In the genomic region with DNA sequence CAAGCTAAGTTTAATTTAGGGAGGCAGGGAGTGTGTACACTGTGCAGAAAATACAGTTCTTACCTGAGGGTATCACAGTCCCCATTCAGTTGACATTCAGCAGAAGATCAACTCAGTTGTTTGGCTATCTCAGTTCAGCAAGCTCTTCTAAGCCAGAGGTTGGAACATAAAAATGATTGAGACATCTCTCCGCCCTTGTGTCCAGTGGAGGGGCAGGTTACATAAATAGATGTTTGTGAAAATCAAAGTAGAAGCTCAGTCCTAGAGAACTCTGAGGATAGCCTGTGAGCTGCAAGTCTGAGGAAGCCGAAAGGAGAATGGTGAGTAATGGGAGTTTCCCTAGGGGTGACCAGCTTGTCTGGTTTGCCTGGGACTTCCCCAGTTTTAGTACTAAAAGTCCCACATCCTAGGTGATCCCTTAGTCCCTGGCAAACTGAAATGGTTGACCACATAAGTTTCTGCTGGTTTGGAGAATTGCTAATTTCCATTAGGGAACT, we compare ENCODE assay signal across 8 cellular contexts.
A peak's percentile ranks its signal among the peaks of the same experiment; 100 is the strongest.
DNase-seq lines count a peak whose midpoint lies in the region; ATAC-seq lines count a peak whose summit lies in the region.

No MANE protein-coding gene starts in this region.

- peak overlapping the region in 2 of 4 donors; percentile 25 to 41 for H3K4me3 Mint-ChIP-seq in IgD-negative memory B cell

- H3K4me1 Mint-ChIP-seq in IgD-negative memory B cell, result peaks cover 17 to 25% (median 24%) of the 10 kb centered on the region in 3 donors

- ATAC-seq in GM18519 (IDR thresholded peaks at IDR 0.05; ENCODE audit: low FRiP score, unreplicated experiment) (peak; percentile 88), GM21717 (IDR thresholded peaks at IDR 0.05; ENCODE audit: unreplicated experiment) (peak; percentile 97)

- no peak overlapping the region for H3K23ac ChIP-seq in mesenchymal stem cell (ENCODE audit: low read length in 2 of 2)

- H2BK5ac ChIP-seq in mesenchymal stem cell (ENCODE audit: low read depth, low read length, poor library complexity, severe bottlenecking), result no peak overlapping the region

- peak; percentile 60 for DNase-seq in mesenchymal stem cell
- no peak for DNase-seq in putamen (ENCODE audit: low spot score)
- DNase-seq in NCI-H2107 treated with DMSO at 0.1 percent for 48 hours (lab: John Stamatoyannopoulos, UW; ENCODE audit: unreplicated experiment), result no peak
- no peak for DNase-seq in NCI-H446 treated with DMSO at 0.1 percent for 48 hours (lab: John Stamatoyannopoulos, UW)
- no peak for DNase-seq in NCI-H187 treated with DMSO at 0.1 percent for 48 hours (lab: John Stamatoyannopoulos, UW)

- no peak overlapping the region for H3K27ac ChIP-seq in mesenchymal stem cell (ENCODE audit: low read length, poor library complexity, severe bottlenecking)

- H3K79me1 ChIP-seq in mesenchymal stem cell (replicated peaks; ENCODE audit: low read length, poor library complexity, severe bottlenecking), result no peaks in the 10 kb centered on the region

- H2AK5ac ChIP-seq in mesenchymal stem cell (ENCODE audit: low read length, severe bottlenecking), result no peak overlapping the region

- H3K14ac ChIP-seq in mesenchymal stem cell (ENCODE audit: low read length in 2 of 2), result no peak overlapping the region

- peak overlapping the region; percentile 22 to 34 (median 33) for H3K27ac Mint-ChIP-seq in IgD-negative memory B cell

- H3K27me3 ChIP-seq in mesenchymal stem cell (ENCODE audit: control insufficient read depth in 1 of 2, insufficient read depth in 1 of 2, low read length in 2 of 2), result no peaks in the 10 kb centered on the region

- H3K9ac ChIP-seq in mesenchymal stem cell (ENCODE audit: low read length), result no peak overlapping the region

- H3K36me3 Mint-ChIP-seq in IgD-negative memory B cell, result peaks cover 1% of the 10 kb centered on the region

- H2BK15ac ChIP-seq in mesenchymal stem cell (ENCODE audit: low read depth, poor library complexity, severe bottlenecking), result no peak overlapping the region

- no peak overlapping the region for H4K91ac ChIP-seq in mesenchymal stem cell (ENCODE audit: low read length)

- H3K4ac ChIP-seq in mesenchymal stem cell (ENCODE audit: low read depth in 1 of 2, low read length in 2 of 2), result no peak overlapping the region

- WGBS in mesenchymal stem cell, result 82% methylated on average over 2 of the region's 2 CpGs

- H4K8ac ChIP-seq in mesenchymal stem cell (ENCODE audit: low read length), result no peak overlapping the region

- H2BK12ac ChIP-seq in mesenchymal stem cell (ENCODE audit: low read length in 2 of 2), result no peak overlapping the region

- H2AFZ ChIP-seq in mesenchymal stem cell (ENCODE audit: low read depth, low read length), result no peak overlapping the region

- H3K36me3 ChIP-seq in mesenchymal stem cell (ENCODE audit: control insufficient read depth in 1 of 2, insufficient read depth in 2 of 2, low read depth in 1 of 2, low read length in 2 of 2), result no peaks in the 10 kb centered on the region

- H3K9me3 Mint-ChIP-seq in IgD-negative memory B cell, result no peaks in the 10 kb centered on the region

- H3K4me2 ChIP-seq in mesenchymal stem cell (ENCODE audit: low read length, poor library complexity, severe bottlenecking), result no peak overlapping the region

- H3K9me3 ChIP-seq in mesenchymal stem cell (ENCODE audit: control insufficient read depth, low read length), result no peaks in the 10 kb centered on the region

- no peaks in the 10 kb centered on the region for H3K27me3 Mint-ChIP-seq in IgD-negative memory B cell

- H3K4me3 ChIP-seq in mesenchymal stem cell (ENCODE audit: insufficient read depth in 1 of 2, low read depth in 1 of 2, low read length in 2 of 2), result no peak overlapping the region

- H3K18ac ChIP-seq in mesenchymal stem cell (ENCODE audit: low read depth in 1 of 2, low read length in 2 of 2), result no peak overlapping the region

- no peak overlapping the region for H2BK120ac ChIP-seq in mesenchymal stem cell (ENCODE audit: low read depth, low read length)

- H3K4me1 ChIP-seq in mesenchymal stem cell (ENCODE audit: control insufficient read depth, insufficient read depth, low read depth, low read length), result no peaks in the 10 kb centered on the region
